Comparison of ENCODE assay signal across 1 cellular context in the genomic region with DNA sequence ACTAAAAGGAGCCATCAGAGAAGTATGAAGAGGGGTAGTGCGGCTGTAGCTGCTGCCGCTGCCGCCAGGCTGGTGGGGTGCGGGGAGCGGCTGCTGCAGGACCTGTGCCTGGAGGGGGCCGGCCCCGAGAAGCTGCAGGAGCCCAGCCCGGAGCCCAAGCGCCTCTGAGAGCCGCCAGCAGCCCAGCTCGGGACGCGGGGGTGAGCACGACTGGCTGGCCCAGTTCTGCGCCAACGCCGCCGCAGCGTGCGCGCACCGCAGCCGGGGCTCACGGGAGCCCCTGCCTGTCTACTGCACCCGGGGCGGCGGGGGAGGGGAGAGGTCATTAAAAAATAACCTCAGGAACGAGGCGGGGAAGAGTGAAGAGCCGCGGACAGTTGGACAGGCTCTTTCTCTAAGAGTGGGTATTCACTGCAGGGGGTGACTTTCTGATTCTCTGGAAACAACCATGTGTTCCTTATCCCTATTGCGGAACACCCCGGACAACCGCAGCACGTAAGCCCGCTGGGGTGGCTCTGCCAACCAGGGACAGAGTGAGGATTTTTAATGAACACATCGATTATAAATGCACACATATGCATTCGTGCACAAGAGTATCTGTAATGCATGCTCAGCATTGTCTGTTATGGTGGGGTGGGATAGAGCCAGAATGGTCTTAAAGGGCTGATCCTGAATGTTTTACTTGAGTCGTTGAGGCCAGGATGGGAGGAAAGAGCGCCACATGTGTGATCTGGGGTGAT.
TF ChIP-seq lines count a peak whose summit lies in the region.

No MANE protein-coding gene starts in this region.

TF ChIP-seq in SK-N-SH, 30 proteins besides CTCF, POLR2A, EP300 and RAD21 (continued from another document):
- TF ChIP-seq, protein P1, sequence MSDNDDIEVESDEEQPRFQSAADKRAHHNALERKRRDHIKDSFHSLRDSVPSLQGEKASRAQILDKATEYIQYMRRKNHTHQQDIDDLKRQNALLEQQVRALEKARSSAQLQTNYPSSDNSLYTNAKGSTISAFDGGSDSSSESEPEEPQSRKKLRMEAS (IDR thresholded peaks at IDR 0.05; ENCODE audit: low read depth) = no peak
- TF ChIP-seq RCOR1 (IDR thresholded peaks at IDR 0.05; ENCODE audit: low read length) (no peak), FOXM1 (IDR thresholded peaks at IDR 0.05; ENCODE audit: low read depth) (no peak), RFX5 (IDR thresholded peaks at IDR 0.05; ENCODE audit: low read length) (no peak)
